1 cellular context compared by ENCODE assay signal in the genomic region with DNA sequence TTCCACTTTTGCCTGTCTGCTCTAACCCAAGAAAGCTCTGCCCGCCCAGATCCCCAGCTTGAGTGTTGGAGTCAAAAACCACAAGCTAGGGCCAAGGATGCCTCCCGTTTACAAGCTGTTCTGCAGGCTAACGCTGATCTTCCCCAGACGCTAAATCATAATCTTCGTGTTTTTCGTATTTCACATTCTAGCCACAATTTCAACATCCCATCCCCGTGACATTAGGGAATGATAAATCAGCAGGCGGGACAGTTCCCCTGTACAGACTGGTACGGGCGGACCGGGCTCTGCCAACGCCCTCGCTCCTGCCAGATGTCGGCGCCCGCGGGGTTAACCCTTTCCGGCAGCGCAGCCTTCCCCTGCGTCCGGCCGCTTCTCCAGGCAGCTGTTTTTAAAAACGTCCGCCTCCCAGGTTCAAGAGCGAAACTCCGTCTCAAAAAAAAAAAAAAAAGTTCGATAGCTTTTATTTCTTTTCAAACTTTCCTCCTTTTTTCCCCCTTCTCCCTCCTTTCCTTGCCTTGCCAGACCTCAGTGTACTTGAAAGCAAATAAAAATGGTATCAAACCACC.
TF ChIP-seq lines count a peak whose summit lies in the region.

No MANE protein-coding gene starts in this region.

TF ChIP-seq in SK-N-SH, 30 proteins besides CTCF, POLR2A, EP300 and RAD21 (continued from another document):
- TF ChIP-seq, protein P1, sequence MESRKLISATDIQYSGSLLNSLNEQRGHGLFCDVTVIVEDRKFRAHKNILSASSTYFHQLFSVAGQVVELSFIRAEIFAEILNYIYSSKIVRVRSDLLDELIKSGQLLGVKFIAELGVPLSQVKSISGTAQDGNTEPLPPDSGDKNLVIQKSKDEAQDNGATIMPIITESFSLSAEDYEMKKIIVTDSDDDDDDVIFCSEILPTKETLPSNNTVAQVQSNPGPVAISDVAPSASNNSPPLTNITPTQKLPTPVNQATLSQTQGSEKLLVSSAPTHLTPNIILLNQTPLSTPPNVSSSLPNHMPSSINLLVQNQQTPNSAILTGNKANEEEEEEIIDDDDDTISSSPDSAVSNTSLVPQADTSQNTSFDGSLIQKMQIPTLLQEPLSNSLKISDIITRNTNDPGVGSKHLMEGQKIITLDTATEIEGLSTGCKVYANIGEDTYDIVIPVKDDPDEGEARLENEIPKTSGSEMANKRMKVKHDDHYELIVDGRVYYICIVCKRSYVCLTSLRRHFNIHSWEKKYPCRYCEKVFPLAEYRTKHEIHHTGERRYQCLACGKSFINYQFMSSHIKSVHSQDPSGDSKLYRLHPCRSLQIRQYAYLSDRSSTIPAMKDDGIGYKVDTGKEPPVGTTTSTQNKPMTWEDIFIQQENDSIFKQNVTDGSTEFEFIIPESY (IDR thresholded peaks at IDR 0.05; ENCODE audit: borderline replicate concordance, low read depth), result no peak
- no peak for TF ChIP-seq FOXM1 (IDR thresholded peaks at IDR 0.05; ENCODE audit: low read depth)
- TF ChIP-seq TAF1 (IDR thresholded peaks at IDR 0.05; ENCODE audit: borderline replicate concordance, low read depth, low read length), result no peak
- TF ChIP-seq, protein P2, sequence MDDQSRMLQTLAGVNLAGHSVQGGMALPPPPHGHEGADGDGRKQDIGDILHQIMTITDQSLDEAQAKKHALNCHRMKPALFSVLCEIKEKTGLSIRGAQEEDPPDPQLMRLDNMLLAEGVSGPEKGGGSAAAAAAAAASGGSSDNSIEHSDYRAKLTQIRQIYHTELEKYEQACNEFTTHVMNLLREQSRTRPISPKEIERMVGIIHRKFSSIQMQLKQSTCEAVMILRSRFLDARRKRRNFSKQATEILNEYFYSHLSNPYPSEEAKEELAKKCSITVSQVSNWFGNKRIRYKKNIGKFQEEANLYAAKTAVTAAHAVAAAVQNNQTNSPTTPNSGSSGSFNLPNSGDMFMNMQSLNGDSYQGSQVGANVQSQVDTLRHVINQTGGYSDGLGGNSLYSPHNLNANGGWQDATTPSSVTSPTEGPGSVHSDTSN (IDR thresholded peaks at IDR 0.05), result no peak
- no peak for TF ChIP-seq SIN3A (IDR thresholded peaks at IDR 0.05; ENCODE audit: borderline replicate concordance, low read depth, low read length)
- no peak for TF ChIP-seq JUND (IDR thresholded peaks at IDR 0.05)
- TF ChIP-seq, protein P3, sequence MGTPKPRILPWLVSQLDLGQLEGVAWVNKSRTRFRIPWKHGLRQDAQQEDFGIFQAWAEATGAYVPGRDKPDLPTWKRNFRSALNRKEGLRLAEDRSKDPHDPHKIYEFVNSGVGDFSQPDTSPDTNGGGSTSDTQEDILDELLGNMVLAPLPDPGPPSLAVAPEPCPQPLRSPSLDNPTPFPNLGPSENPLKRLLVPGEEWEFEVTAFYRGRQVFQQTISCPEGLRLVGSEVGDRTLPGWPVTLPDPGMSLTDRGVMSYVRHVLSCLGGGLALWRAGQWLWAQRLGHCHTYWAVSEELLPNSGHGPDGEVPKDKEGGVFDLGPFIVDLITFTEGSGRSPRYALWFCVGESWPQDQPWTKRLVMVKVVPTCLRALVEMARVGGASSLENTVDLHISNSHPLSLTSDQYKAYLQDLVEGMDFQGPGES (IDR thresholded peaks at IDR 0.05; ENCODE audit: low read depth, low read length), result no peak
- TF ChIP-seq FOXJ3 (CRISPR knock-in tag; IDR thresholded peaks at IDR 0.05), result no peak
- TF ChIP-seq CHD2 (IDR thresholded peaks at IDR 0.05; ENCODE audit: low read length, partially characterized antibody), result no peak
- TF ChIP-seq RCOR1 (IDR thresholded peaks at IDR 0.05; ENCODE audit: low read length), result no peak
- TF ChIP-seq NFIC (IDR thresholded peaks at IDR 0.05; ENCODE audit: borderline replicate concordance), result no peak
- no peak for TF ChIP-seq TEAD4 (IDR thresholded peaks at IDR 0.05; ENCODE audit: borderline replicate concordance, insufficient read depth)
- TF ChIP-seq, protein P4, sequence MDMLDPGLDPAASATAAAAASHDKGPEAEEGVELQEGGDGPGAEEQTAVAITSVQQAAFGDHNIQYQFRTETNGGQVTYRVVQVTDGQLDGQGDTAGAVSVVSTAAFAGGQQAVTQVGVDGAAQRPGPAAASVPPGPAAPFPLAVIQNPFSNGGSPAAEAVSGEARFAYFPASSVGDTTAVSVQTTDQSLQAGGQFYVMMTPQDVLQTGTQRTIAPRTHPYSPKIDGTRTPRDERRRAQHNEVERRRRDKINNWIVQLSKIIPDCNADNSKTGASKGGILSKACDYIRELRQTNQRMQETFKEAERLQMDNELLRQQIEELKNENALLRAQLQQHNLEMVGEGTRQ (IDR thresholded peaks at IDR 0.05; ENCODE audit: borderline replicate concordance, low read depth, low read length), result no peak
TF ChIP-seq in SK-N-SH: peak in this region for 0.
